22 cellular contexts compared by ENCODE assay signal in the genomic region with DNA sequence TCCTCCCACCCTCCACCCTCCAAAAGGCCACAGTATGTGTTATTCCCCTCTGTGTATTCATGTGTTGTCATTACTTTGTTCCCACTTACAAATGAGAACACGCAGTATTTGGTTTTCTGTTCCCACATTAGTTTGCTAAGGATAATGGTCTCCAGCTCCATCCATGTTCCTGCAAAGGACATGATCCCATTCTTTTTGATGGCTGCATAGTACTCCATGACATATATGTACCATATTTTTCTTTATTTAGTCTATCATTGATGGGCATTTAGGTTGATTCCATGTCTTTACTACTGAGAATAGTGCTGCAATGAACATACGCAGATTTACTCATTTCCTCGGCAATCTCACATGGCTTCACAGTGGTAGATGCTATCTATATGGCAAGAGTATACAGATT.
"Had no signal": no experiment of that assay in that cellular context is flagged by ENCODE, and none has a peak within 500 bp of the region (broad histone marks: within the 10 kb centered on the region; RNA-seq: fewer than 3 reads in every experiment).

No MANE protein-coding gene starts in this region.

- H3K27me3 Mint-ChIP-seq: activated CD4-positive, alpha-beta memory T cell treated with anti-CD3 and anti-CD28 coated beads for 36 hours; activated naive CD8-positive, alpha-beta T cell treated with anti-CD3 and anti-CD28 coated beads, Interleukin-2, amount 50 U/mL, for 24 hours; central memory CD8-positive, alpha-beta T cell had no signal

- H3K27ac Mint-ChIP-seq: activated CD4-positive, alpha-beta memory T cell treated with anti-CD3 and anti-CD28 coated beads for 36 hours; brain had no signal

- H3K4me3 Mint-ChIP-seq: activated CD4-positive, alpha-beta memory T cell treated with anti-CD3 and anti-CD28 coated beads for 36 hours; activated naive CD8-positive, alpha-beta T cell treated with anti-CD3 and anti-CD28 coated beads, Interleukin-2, amount 50 U/mL, for 24 hours; activated T-cell treated with anti-CD3 and anti-CD28 coated beads, Interleukin-2, amount 50 U/mL, for 4 hours; brain; central memory CD8-positive, alpha-beta T cell; T-helper 2 cell treated with Interferon-gamma antibody and Interleukin-4, amounts not matched to agents 5 μg/mL and 100 μg/mL, for 36 hours had no signal

- H3K27me3 ChIP-seq: ascending aorta, MG63 had no signal

- H3K4me3 ChIP-seq: ascending aorta, MG63 had no signal

- H3K4me1 Mint-ChIP-seq: central memory CD8-positive, alpha-beta T cell had no signal

- H3K36me3 ChIP-seq: ascending aorta, MG63, WERI-Rb-1 had no signal

- H3K36me3 Mint-ChIP-seq: activated CD4-positive, alpha-beta memory T cell treated with anti-CD3 and anti-CD28 coated beads for 36 hours; brain had no signal

- H3K27ac ChIP-seq: ascending aorta, WERI-Rb-1 had no signal

- H3K9me3 ChIP-seq: ascending aorta, MG63 had no signal

- DNase-seq: activated CD8-positive, alpha-beta memory T cell treated with anti-CD3 and anti-CD28 coated beads for 24 hours; activated effector memory CD4-positive, alpha-beta T cell treated with anti-CD3 and anti-CD28 coated beads, Interleukin-2, amount 50 U/mL, for 16 hours; cortex of kidney; NCI-H1105; NCI-H1436; NCI-H1694 treated with DMSO at 0.1 percent for 48 hours; NCI-H2029 treated with DMSO at 0.1 percent for 48 hours; NCI-H345; NCI-H510A; NCI-H526 treated with DMSO at 0.1 percent for 48 hours; NCI-H82; SIG-M5; SW 1271; WERI-Rb-1 had no signal

- H3K4me1 ChIP-seq: ascending aorta had no signal

- H3K9me3 Mint-ChIP-seq: activated T-cell treated with anti-CD3 and anti-CD28 coated beads, Interleukin-2, amount 50 U/mL, for 4 hours had no signal
